In genomic region chr10:95459446-95459845, GRCh38 we compare ENCODE assay signal across 18 cellular contexts.
DNase-seq lines count a peak whose midpoint lies in the region; TF ChIP-seq lines count a peak whose summit lies in the region.
"Had no signal": no experiment of that assay in that cellular context is flagged by ENCODE, and none has a peak within 500 bp of the region (broad histone marks: within the 10 kb centered on the region; RNA-seq: fewer than 3 reads in every experiment).

No MANE protein-coding gene starts in this region.

- peak overlapping the region; percentile 55 for H3K4me3 Mint-ChIP-seq in glutamatergic neuron (ENCODE audit: unreplicated experiment)
- H3K4me3 Mint-ChIP-seq: activated CD4-positive, alpha-beta memory T cell treated with anti-CD3 and anti-CD28 coated beads, Interleukin-2, amount 10 ng/mL, durations not matched to agents 7 days and 5 days; activated T-cell treated with anti-CD3 and anti-CD28 coated beads, Interleukin-2, amount 50 U/mL, for 72 hours; neural progenitor cell had no signal

- H3K27me3 ChIP-seq in adrenal gland = no peaks in the 10 kb centered on the region
- H3K27me3 ChIP-seq in muscle layer of duodenum (ENCODE audit: low read depth, low read length) = no peaks in the 10 kb centered on the region
- H3K27me3 ChIP-seq in testis = no peaks in the 10 kb centered on the region
- H3K27me3 ChIP-seq: neural progenitor cell had no signal

- no peaks in the 10 kb centered on the region for H3K36me3 ChIP-seq in adrenal gland (replicated peaks in 1 of 2)
- no peaks in the 10 kb centered on the region for H3K36me3 ChIP-seq in muscle layer of duodenum (ENCODE audit: control insufficient read depth in 1 of 2, insufficient read depth in 2 of 2, low read length in 2 of 2)
- no peaks in the 10 kb centered on the region for H3K36me3 ChIP-seq in testis (ENCODE audit: low read depth, missing control alignments)
- H3K36me3 ChIP-seq: neural progenitor cell had no signal

- H3K4me1 ChIP-seq in adrenal gland (replicated peaks in 1 of 2) (peaks cover 0 to 5% of the 10 kb centered on the region in 2 donors), muscle layer of duodenum (ENCODE audit: control insufficient read depth in 1 of 2, insufficient read depth in 2 of 2, low read length in 2 of 2) (peaks cover 1 to 69% of the 10 kb centered on the region in 2 donors), testis (no peaks in the 10 kb centered on the region)

- no peaks in the 10 kb centered on the region for H3K36me3 Mint-ChIP-seq in glutamatergic neuron (ENCODE audit: unreplicated experiment)

- H3K9me3 Mint-ChIP-seq in glutamatergic neuron (ENCODE audit: unreplicated experiment) = peaks cover 2% of the 10 kb centered on the region
- H3K9me3 Mint-ChIP-seq: activated CD4-positive, alpha-beta memory T cell treated with anti-CD3 and anti-CD28 coated beads, Interleukin-2, amount 10 ng/mL, durations not matched to agents 7 days and 5 days; activated T-cell treated with anti-CD3 and anti-CD28 coated beads, Interleukin-2, amount 50 U/mL, for 72 hours; neural progenitor cell had no signal

- peaks cover 2% of the 10 kb centered on the region for H3K27me3 Mint-ChIP-seq in glutamatergic neuron (ENCODE audit: unreplicated experiment)

- H3K9me3 ChIP-seq in adrenal gland (replicated peaks in 1 of 3) = no peaks in the 10 kb centered on the region
- no peaks in the 10 kb centered on the region for H3K9me3 ChIP-seq in muscle layer of duodenum (ENCODE audit: control insufficient read depth in 1 of 2, low read length in 2 of 2)
- no peaks in the 10 kb centered on the region for H3K9me3 ChIP-seq in testis

- H3K4me3 ChIP-seq in adrenal gland = no peak overlapping the region
- H3K4me3 ChIP-seq in muscle layer of duodenum (ENCODE audit: low read depth in 1 of 2, low read length in 2 of 2) = no peak overlapping the region
- no peak overlapping the region for H3K4me3 ChIP-seq in testis
- H3K4me3 ChIP-seq: GM12878, GM23248, neural progenitor cell had no signal

- intact Hi-C loops in adrenal gland (cut with DNase I) = no loop called here
- intact Hi-C loops in testis (cut with DNase I; ENCODE audit: low total_unique reads) = no loop called here

- H3K27ac ChIP-seq in adrenal gland = peak overlapping the region in 2 of 5 donors; percentile 19 to 49
- peak overlapping the region; percentile 15 for H3K27ac ChIP-seq in muscle layer of duodenum (ENCODE audit: low read length)
- peak overlapping the region in 1 of 2 donors; percentile 34 for H3K27ac ChIP-seq in testis
- H3K27ac ChIP-seq: GM23248, neural progenitor cell, VCaP had no signal

- TF ChIP-seq POLR2A in adrenal gland (IDR thresholded peaks at IDR 0.05) = no peak
- TF ChIP-seq POLR2A in testis (IDR thresholded peaks at IDR 0.05) = no peak

- peak overlapping the region; percentile 63 for H3K27ac Mint-ChIP-seq in glutamatergic neuron (ENCODE audit: unreplicated experiment)
- H3K27ac Mint-ChIP-seq: activated CD4-positive, alpha-beta memory T cell treated with anti-CD3 and anti-CD28 coated beads, Interleukin-2, amount 10 ng/mL, durations not matched to agents 7 days and 5 days; activated T-cell treated with anti-CD3 and anti-CD28 coated beads, Interleukin-2, amount 50 U/mL, for 72 hours; neural progenitor cell had no signal

- peaks cover 39% of the 10 kb centered on the region for H3K4me1 Mint-ChIP-seq in glutamatergic neuron (ENCODE audit: low read depth, unreplicated experiment)
- H3K4me1 Mint-ChIP-seq: activated CD4-positive, alpha-beta memory T cell treated with anti-CD3 and anti-CD28 coated beads, Interleukin-2, amount 10 ng/mL, durations not matched to agents 7 days and 5 days had no signal

- DNase-seq in adrenal gland (peak in 5 of 7 donors; percentile 35 to 79 (median 45)), glutamatergic neuron (no peak), testis (peak; percentile 48), HuH-7 (ENCODE audit: low spot score) (no peak), hepatic stellate cell (ENCODE audit: low spot score) (no peak), NCI-H446 treated with DMSO at 0.1 percent for 48 hours (lab: John Stamatoyannopoulos, UW) (no peak), cerebellar nuclear complex (lab: John Stamatoyannopoulos, UW) (no peak)
- DNase-seq: activated CD4-positive, alpha-beta memory T cell treated with anti-CD3 and anti-CD28 coated beads, Interleukin-2, amount 10 ng/mL, durations not matched to agents 7 days and 5 days; activated T-cell treated with anti-CD3 and anti-CD28 coated beads, Interleukin-2, amount 50 U/mL, for 72 hours; cortex of kidney; GM23248; MM.1S; NCI-H2081 treated with DMSO at 0.1 percent for 48 hours; NCI-H69 had no signal

- TF ChIP-seq CTCF in adrenal gland (IDR thresholded peaks at IDR 0.05) = no peak
- no peak for TF ChIP-seq CTCF in glutamatergic neuron (IDR thresholded peaks at IDR 0.05; ENCODE audit: partially characterized antibody, unreplicated experiment)
- no peak for TF ChIP-seq CTCF in testis (IDR thresholded peaks at IDR 0.05)

- 54 to 68% (median 58%) methylated on average over 6 of the region's 6 CpGs for WGBS in adrenal gland, 4 donors
- WGBS in testis, 2 donors = 35 to 52% methylated on average over 6 of the region's 6 CpGs

Comparison
In these comparisons a context has a peak if more than half of its experiments do, and no peak if none do; other contexts are left out.
1. DNase-seq: peak in adrenal gland (5 of 7) and testis (single experiment); none in glutamatergic neuron (single experiment), HuH-7 (single experiment), hepatic stellate cell (single experiment), NCI-H446 treated with DMSO at 0.1 percent for 48 hours (single experiment) and cerebellar nuclear complex (0 of 2).